Comparison of ENCODE assay signal across 18 cellular contexts in the genomic region with DNA sequence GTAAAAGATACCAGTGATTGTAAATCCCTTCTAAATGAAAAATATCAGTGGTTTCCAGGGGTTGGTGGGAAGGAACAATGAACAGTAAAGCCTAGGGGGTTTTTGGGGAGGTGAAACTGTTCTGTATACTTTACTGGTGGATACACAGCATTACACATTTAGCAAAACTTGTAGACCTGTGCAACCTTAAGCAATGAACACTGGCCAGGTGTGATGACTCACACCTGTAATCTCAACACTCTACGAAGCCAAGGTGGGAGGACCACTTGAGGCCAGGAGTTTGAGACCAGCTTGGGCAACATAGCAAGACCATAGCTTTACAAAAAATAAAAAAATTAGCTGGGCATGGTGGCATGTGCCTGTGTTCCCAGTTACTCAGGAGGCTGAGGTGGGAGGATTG. TPM values are rescaled to one million over a fixed set of nuclear protein-coding genes. Genes with fewer than 3 reads are reported as not detected.
"Had no signal": no experiment of that assay in that cellular context is flagged by ENCODE, and none has a peak within 500 bp of the region (broad histone marks: within the 10 kb centered on the region; RNA-seq: fewer than 3 reads in every experiment).

No MANE protein-coding gene starts in this region.

- H3K36me3 ChIP-seq: suprapubic skin, transverse colon, vagina had no signal

- H3K9me3 ChIP-seq: psoas muscle, suprapubic skin, transverse colon, vagina had no signal

- H3K4me1 ChIP-seq: psoas muscle had no signal

- H3K27ac ChIP-seq: psoas muscle, suprapubic skin, transverse colon, vagina had no signal

- H3K9me3 Mint-ChIP-seq: activated CD4-positive, alpha-beta memory T cell treated with anti-CD3 and anti-CD28 coated beads, Interleukin-2, amount 10 ng/mL, durations not matched to agents 7 days and 5 days; stimulated activated naive CD8-positive, alpha-beta T cell treated with anti-CD3 and anti-CD28 coated beads, Interleukin-15, Interleukin-2, amounts not matched to agents 100 ng/mL and 50 ng/mL, for 24 hours; T-helper 2 cell treated with Interferon-gamma antibody and Interleukin-4, amounts not matched to agents 5 μg/mL and 100 μg/mL, for 36 hours had no signal

- H3K36me3 Mint-ChIP-seq: activated naive CD4-positive, alpha-beta T cell treated with anti-CD3 and anti-CD28 coated beads, Interleukin-2, amount 10 ng/mL, durations not matched to agents 7 days and 5 days had no signal

- H3K27me3 Mint-ChIP-seq: stimulated activated naive CD8-positive, alpha-beta T cell treated with anti-CD3 and anti-CD28 coated beads, Interleukin-15, Interleukin-2, amounts not matched to agents 100 ng/mL and 50 ng/mL, for 24 hours had no signal

- H3K4me3 ChIP-seq: psoas muscle, suprapubic skin, transverse colon, vagina had no signal

- H3K4me3 Mint-ChIP-seq: activated naive CD4-positive, alpha-beta T cell treated with anti-CD3 and anti-CD28 coated beads, Interleukin-2, amount 10 ng/mL, durations not matched to agents 7 days and 5 days; stimulated activated naive CD8-positive, alpha-beta T cell treated with anti-CD3 and anti-CD28 coated beads, Interleukin-15, Interleukin-2, amounts not matched to agents 100 ng/mL and 50 ng/mL, for 24 hours had no signal

- ATAC-seq: left cardiac atrium, psoas muscle, right cardiac atrium had no signal

- H3K27ac Mint-ChIP-seq: activated CD4-positive, alpha-beta memory T cell treated with anti-CD3 and anti-CD28 coated beads, Interleukin-2, amount 10 ng/mL, durations not matched to agents 7 days and 5 days; activated naive CD4-positive, alpha-beta T cell treated with anti-CD3 and anti-CD28 coated beads, Interleukin-2, amount 10 ng/mL, durations not matched to agents 7 days and 5 days; stimulated activated naive CD8-positive, alpha-beta T cell treated with anti-CD3 and anti-CD28 coated beads, Interleukin-15, Interleukin-2, amounts not matched to agents 100 ng/mL and 50 ng/mL, for 24 hours; T-helper 2 cell treated with Interferon-gamma antibody and Interleukin-4, amounts not matched to agents 5 μg/mL and 100 μg/mL, for 36 hours had no signal

- DNase-seq: activated CD4-positive, alpha-beta memory T cell treated with anti-CD3 and anti-CD28 coated beads, Interleukin-2, amount 10 ng/mL, durations not matched to agents 7 days and 5 days; activated CD4-positive, alpha-beta T cell treated with anti-CD3 and anti-CD28 coated beads for 4 hours; activated effector memory CD4-positive, alpha-beta T cell treated with Interleukin-2 at 50 U/mL for 16 hours; activated naive CD4-positive, alpha-beta T cell treated with anti-CD3 and anti-CD28 coated beads, Interleukin-2, amount 10 ng/mL, durations not matched to agents 7 days and 5 days; activated T-cell treated with anti-CD3 and anti-CD28 coated beads, Interleukin-2, amount 50 U/mL, for 1 hour; dermis blood vessel endothelial cell; effector memory CD4-positive, alpha-beta T cell; left cardiac atrium; psoas muscle; right cardiac atrium; transverse colon had no signal

- H3K27me3 ChIP-seq: suprapubic skin, transverse colon, vagina had no signal

RNA-seq across cellular contexts. Expression of a gene that starts 1.8 kb away (rescaled TPM):
- total RNA-seq: skeletal muscle tissue had no signal

RNA-seq across cellular contexts. Expression of a gene that starts 38.0 kb away (rescaled TPM):
- total RNA-seq: endothelial cell of umbilical vein had no signal
- polyA plus RNA-seq: neural cell had no signal
